8 cellular contexts compared by ENCODE assay signal in the genomic region with DNA sequence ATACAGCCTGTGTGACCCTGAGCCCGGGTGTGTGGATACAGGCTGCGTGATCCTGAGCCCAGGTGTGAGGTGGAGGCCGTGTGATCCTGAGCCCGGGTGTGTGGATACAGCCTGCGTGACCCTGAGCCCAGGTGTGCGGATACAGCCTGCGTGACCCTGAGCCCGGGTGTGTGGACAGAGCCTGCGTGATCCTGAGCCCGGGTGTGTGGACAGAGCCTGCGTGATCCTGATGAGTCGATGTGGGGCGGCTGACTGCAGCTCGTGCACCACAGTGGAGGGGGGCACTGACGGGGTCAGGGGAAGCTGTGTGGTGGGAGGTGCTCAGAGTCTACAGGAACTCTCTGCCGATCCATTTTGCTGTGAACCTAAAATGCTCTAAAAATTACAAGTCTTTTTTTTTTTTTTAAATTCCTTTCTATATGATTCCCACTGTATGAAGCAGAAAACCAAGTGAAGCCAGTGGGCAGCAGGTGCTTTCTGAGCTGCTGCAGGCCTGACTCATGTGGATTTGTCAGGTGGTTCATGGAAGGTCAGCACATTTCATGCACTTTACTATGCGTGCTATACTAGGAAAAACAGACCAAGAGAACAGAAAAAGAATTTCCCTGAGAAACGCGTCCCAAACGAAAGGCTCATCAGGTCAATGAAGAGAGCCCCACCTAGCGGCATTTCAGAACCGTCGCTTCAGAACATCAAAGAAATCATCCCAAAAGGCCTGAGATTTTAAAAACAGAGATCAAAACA. TPM values are rescaled to one million over a fixed set of nuclear protein-coding genes. Genes with fewer than 3 reads are reported as not detected.
DNase-seq lines count a peak whose midpoint lies in the region; ATAC-seq and TF ChIP-seq lines count a peak whose summit lies in the region.

No MANE protein-coding gene starts in this region.

- no peaks in the 10 kb centered on the region for H3K27me3 Mint-ChIP-seq in endothelial cell (ENCODE audit: unreplicated experiment)

- peak overlapping the region; percentile 19 for H3K27ac Mint-ChIP-seq in endothelial cell (ENCODE audit: unreplicated experiment)

- in situ Hi-C loops in ACHN (cut with HindIII; ENCODE audit: low pct_ligation_motif_present, low pct_unique_long_range_greater_than_20kb, low sequenced_read_pairs), result no loop called here

- ATAC-seq in mucosa of descending colon, result peak; percentile 58

- H3K4me3 ChIP-seq in mucosa of descending colon, result no peak overlapping the region

- H3K36me3 ChIP-seq in mucosa of descending colon (ENCODE audit: low read depth), result no peaks in the 10 kb centered on the region

- peak overlapping the region; percentile 48 for H3K4me3 Mint-ChIP-seq in endothelial cell (ENCODE audit: unreplicated experiment)

- no peaks in the 10 kb centered on the region for H3K9me3 Mint-ChIP-seq in endothelial cell (ENCODE audit: unreplicated experiment)

- intact Hi-C loops in mucosa of descending colon (cut with DNase I, micrococcal nuclease), result loop anchor here (5.0 kb wide), 1 partner anchor 79 kb away; no protein-coding TSS in a partner anchor

- peaks cover 13% of the 10 kb centered on the region for H3K36me3 Mint-ChIP-seq in endothelial cell (ENCODE audit: low read depth, unreplicated experiment)

- DNase-seq in ACHN (peak; percentile 61), OCI-M1 (lab: John Stamatoyannopoulos, UW) (peak; percentile 47), endothelial cell (ENCODE audit: low spot score) (peak; percentile 41), mucosa of descending colon (peak in 1 of 3 donors; percentile 54), DMS79 treated with DMSO at 0.1 percent for 48 hours (lab: John Stamatoyannopoulos, UW) (no peak), amniotic stem cell (lab: John Stamatoyannopoulos, UW) (no peak)
- DNase-seq in activated CD8-positive, alpha-beta memory T cell treated with anti-CD3 and anti-CD28 coated beads for 24 hours, result no peak

- TF ChIP-seq CTCF in GM12872 (IDR thresholded peaks at IDR 0.05; ENCODE audit: insufficient read depth, low read depth, low read length), result peak; percentile 79
- TF ChIP-seq CTCF in endothelial cell (IDR thresholded peaks at IDR 0.05; ENCODE audit: unreplicated experiment), result no peak
- TF ChIP-seq CTCF in mucosa of descending colon (IDR thresholded peaks at IDR 0.05), result peak; percentile 26

- peaks cover 30% of the 10 kb centered on the region for H3K4me1 Mint-ChIP-seq in endothelial cell (ENCODE audit: unreplicated experiment)

- H3K9me3 ChIP-seq in mucosa of descending colon, result no peaks in the 10 kb centered on the region

- H3K4me1 ChIP-seq in mucosa of descending colon (ENCODE audit: low read depth), result peaks cover 8% of the 10 kb centered on the region

RNA-seq across cellular contexts. Expression of gene BRF1, which starts 19.3 kb away (rescaled TPM):
- total RNA-seq in endothelial cell (ENCODE audit: unreplicated experiment), result 40.9 TPM
- 10 to 100 TPM; 27.4 to 40.1 (median 34.2) TPM for total RNA-seq in mucosa of descending colon

RNA-seq across cellular contexts. Expression of gene PACS2, which starts 33.0 kb away (rescaled TPM):
- total RNA-seq in endothelial cell (ENCODE audit: unreplicated experiment), result 113 TPM
- 10 to 100 TPM; 71.7 to 84.3 (median 78.9) TPM for total RNA-seq in mucosa of descending colon

RNA-seq across cellular contexts. Expression of gene BTBD6, which starts 33.2 kb away (rescaled TPM):
- total RNA-seq in endothelial cell (ENCODE audit: unreplicated experiment) (45.1 TPM), mucosa of descending colon (10 to 100 TPM; 45.7 to 55.8 (median 46.7) TPM)

Comparison
In these comparisons a context has a peak if more than half of its experiments do, and no peak if none do; other contexts are left out.
1. DNase-seq: peak in ACHN (single experiment), OCI-M1 (single experiment) and endothelial cell (single experiment); none in DMS79 treated with DMSO at 0.1 percent for 48 hours (single experiment), amniotic stem cell (single experiment) and activated CD8-positive, alpha-beta memory T cell treated with anti-CD3 and anti-CD28 coated beads for 24 hours (single experiment).